ENCODE assay signal across 8 cellular contexts in genomic region chr20:36836591-36837329, GRCh38. TPM values are rescaled to one million over a fixed set of nuclear protein-coding genes. Genes with fewer than 3 reads are reported as not detected.
A peak's percentile ranks its signal among the peaks of the same experiment; 100 is the strongest.
DNase-seq lines count a peak whose midpoint lies in the region; ATAC-seq and TF ChIP-seq lines count a peak whose summit lies in the region.

No MANE protein-coding gene starts in this region.

- DNase-seq in Right ventricle myocardium inferior (ENCODE audit: missing footprints) (peak; percentile 79), cardiac septum (ENCODE audit: low spot score) (no peak), NCI-H1694 treated with DMSO at 0.1 percent for 48 hours (lab: John Stamatoyannopoulos, UW) (peak; percentile 42), epithelial cell of prostate (ENCODE audit: low read depth, low spot score) (no peak), amniotic stem cell (lab: John Stamatoyannopoulos, UW) (no peak)

- no peaks in the 10 kb centered on the region for H3K27me3 Mint-ChIP-seq in nephron (ENCODE audit: low read depth)

- TF ChIP-seq CTCF in VCaP (conservative IDR thresholded peaks at IDR 0.05) (peak; percentile 40), nephron (IDR thresholded peaks at IDR 0.05; ENCODE audit: unreplicated experiment in 3 of 3) (peak; percentile 13 to 39 (median 23))

- H3K27ac Mint-ChIP-seq in nephron = peak overlapping the region in 1 of 3 experiments; percentile 62

- intact Hi-C loops in Right ventricle myocardium inferior (cut with DNase I) = no loop called here
- intact Hi-C loops in cardiac septum (cut with DNase I) = no loop called here

- no peaks in the 10 kb centered on the region for H3K9me3 Mint-ChIP-seq in nephron

- H3K4me3 Mint-ChIP-seq in nephron = peak overlapping the region in 1 of 3 experiments; percentile 17

- peaks cover 10% of the 10 kb centered on the region for H3K36me3 Mint-ChIP-seq in nephron (ENCODE audit: low read depth)

- peaks cover 27% of the 10 kb centered on the region for H3K4me1 Mint-ChIP-seq in nephron

- ATAC-seq in Right ventricle myocardium inferior (no peak), HG02610 (IDR thresholded peaks at IDR 0.05; ENCODE audit: unreplicated experiment) (no peak)

- H3K27ac ChIP-seq in VCaP (peak overlapping the region; percentile 53), epithelial cell of prostate (peak overlapping the region; percentile 81)

RNA-seq across cellular contexts. Expression of gene TLDC2, which starts 39.2 kb away (rescaled TPM):
- not detected for total RNA-seq in Right ventricle myocardium inferior
- not detected for total RNA-seq in cardiac septum

Comparison
In these comparisons a context has a peak if more than half of its experiments do, and no peak if none do; other contexts are left out.
1. DNase-seq: peak in Right ventricle myocardium inferior (single experiment) and NCI-H1694 treated with DMSO at 0.1 percent for 48 hours (single experiment); none in cardiac septum (single experiment), epithelial cell of prostate (single experiment) and amniotic stem cell (single experiment).